18 cellular contexts compared by ENCODE assay signal in the genomic region with DNA sequence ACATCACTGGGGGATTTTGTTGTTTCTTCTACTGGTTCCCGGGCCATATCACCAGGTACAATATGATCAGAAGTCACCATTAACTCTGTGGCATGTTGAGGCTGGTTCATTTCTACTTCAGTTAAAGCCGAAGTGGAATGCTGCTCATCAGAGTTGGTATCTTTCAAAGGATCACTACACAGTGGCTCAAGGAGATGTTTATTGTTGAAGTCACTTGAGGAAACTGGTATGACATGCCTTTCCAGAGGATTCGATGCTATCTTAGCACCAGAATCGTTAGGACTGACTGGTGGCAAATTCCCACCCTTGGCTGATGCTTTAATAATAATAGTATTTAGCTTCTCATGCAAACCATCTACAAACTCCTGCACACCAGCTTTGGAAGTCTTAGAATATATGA.
"Had no signal": no experiment of that assay in that cellular context is flagged by ENCODE, and none has a peak within 500 bp of the region (broad histone marks: within the 10 kb centered on the region; RNA-seq: fewer than 3 reads in every experiment).

No MANE protein-coding gene starts in this region.

- H2AFZ ChIP-seq: hepatocyte, parathyroid adenoma had no signal

- DNase-seq: activated CD4-positive, alpha-beta T cell treated with anti-CD3 and anti-CD28 coated beads, Interleukin-2, amount 10 ng/mL, durations not matched to agents 24 days and 14 days; activated CD4-positive, CD25-positive, alpha-beta regulatory T cell; activated CD8-positive, alpha-beta memory T cell treated with anti-CD3 and anti-CD28 coated beads, Interleukin-2, amount 50 U/mL, for 4 hours; activated gamma-delta T cell treated with Interleukin-2 at 50 U/mL for 16 hours; effector memory CD8-positive, alpha-beta T cell; lower lobe of right lung; stimulated activated CD4-positive, alpha-beta T cell treated with anti-CD3 and anti-CD28 coated beads, Interleukin-12 subunit alpha, Interleukin-12 subunit beta, amount 100 ng/mL, for 4 hours; stimulated activated CD4-positive, alpha-beta T cell treated with anti-CD3 and anti-CD28 coated beads, Interleukin-1b, Interleukin-23, amount 100 ng/mL, for 48 hours; stimulated activated CD8-positive, alpha-beta memory T cell treated with anti-CD3 and anti-CD28 coated beads, Interleukin-4, amount 100 ng/mL, for 48 hours; stimulated activated naive CD4-positive, alpha-beta T cell treated with Interleukin-2 at 50 U/mL for 16 hours; transverse colon had no signal

- H3K79me2 ChIP-seq: hepatocyte, parathyroid adenoma had no signal

- ATAC-seq: activated naive CD4-positive, alpha-beta T cell treated with anti-CD3 and anti-CD28 coated beads, Interleukin-2, amount 50 U/mL, for 72 hours; effector memory CD8-positive, alpha-beta T cell; lower lobe of right lung; natural killer cell treated with Interleukin-12 subunit alpha and Interleukin-12 subunit beta and Interleukin-15 and Interleukin-18, amount 100 ng/mL, for 72 hours had no signal

- H3K9me3 Mint-ChIP-seq: activated CD4-positive, alpha-beta T cell treated with anti-CD3 and anti-CD28 coated beads, Interleukin-2, amount 10 ng/mL, durations not matched to agents 24 days and 14 days; activated naive CD4-positive, alpha-beta T cell treated with anti-CD3 and anti-CD28 coated beads, Interleukin-2, amount 50 U/mL, for 72 hours; activated T-helper 1 cell treated with anti-CD3 and anti-CD28 coated beads, Interleukin-12 subunit alpha, Interleukin-12 subunit beta, Interleukin-2, Interleukin-4 antibody, amounts not matched to agents 30 ng/mL and 10 ng/mL and 1 ng/mL, durations not matched to agents 14 hours and 24 hours and 36 hours; effector memory CD8-positive, alpha-beta T cell; mesothelial cell of epicardium; natural killer cell treated with Interleukin-12 subunit alpha and Interleukin-12 subunit beta and Interleukin-15 and Interleukin-18, amount 100 ng/mL, for 72 hours had no signal

- H3K27me3 Mint-ChIP-seq: activated CD4-positive, alpha-beta T cell treated with anti-CD3 and anti-CD28 coated beads, Interleukin-2, amount 10 ng/mL, durations not matched to agents 24 days and 14 days; effector memory CD8-positive, alpha-beta T cell; natural killer cell treated with Interleukin-12 subunit alpha and Interleukin-12 subunit beta and Interleukin-15 and Interleukin-18, amount 100 ng/mL, for 72 hours had no signal

- H3K27ac ChIP-seq: hepatocyte, lower lobe of right lung, parathyroid adenoma, suprapubic skin, transverse colon had no signal

- H3K27ac Mint-ChIP-seq: activated CD4-positive, alpha-beta T cell treated with anti-CD3 and anti-CD28 coated beads, Interleukin-2, amount 10 ng/mL, durations not matched to agents 24 days and 14 days; activated T-helper 1 cell treated with anti-CD3 and anti-CD28 coated beads, Interleukin-12 subunit alpha, Interleukin-12 subunit beta, Interleukin-2, Interleukin-4 antibody, amounts not matched to agents 30 ng/mL and 10 ng/mL and 1 ng/mL, durations not matched to agents 14 hours and 24 hours and 36 hours had no signal

- H3K4me1 ChIP-seq: parathyroid adenoma, suprapubic skin had no signal

- H3K4me2 ChIP-seq: hepatocyte had no signal

- H3K9me3 ChIP-seq: lower lobe of right lung, suprapubic skin, transverse colon had no signal

- H3K4me3 Mint-ChIP-seq: activated CD4-positive, alpha-beta T cell treated with anti-CD3 and anti-CD28 coated beads, Interleukin-2, amount 10 ng/mL, durations not matched to agents 24 days and 14 days; activated T-helper 1 cell treated with anti-CD3 and anti-CD28 coated beads, Interleukin-12 subunit alpha, Interleukin-12 subunit beta, Interleukin-2, Interleukin-4 antibody, amounts not matched to agents 30 ng/mL and 10 ng/mL and 1 ng/mL, durations not matched to agents 14 hours and 24 hours and 36 hours; effector memory CD8-positive, alpha-beta T cell; mesothelial cell of epicardium; natural killer cell treated with Interleukin-12 subunit alpha and Interleukin-12 subunit beta and Interleukin-15 and Interleukin-18, amount 100 ng/mL, for 72 hours had no signal

- H3K4me3 ChIP-seq: hepatocyte, lower lobe of right lung, suprapubic skin, transverse colon had no signal

- H3K27me3 ChIP-seq: hepatocyte, suprapubic skin, transverse colon had no signal

- H3K4me1 Mint-ChIP-seq: mesothelial cell of epicardium had no signal
